9 cellular contexts compared by ENCODE assay signal in genomic region chr18:24398515-24398914, GRCh38. TPM values are rescaled to one million over a fixed set of nuclear protein-coding genes. Genes with fewer than 3 reads are reported as not detected.
DNase-seq lines count a peak whose midpoint lies in the region; ATAC-seq and TF ChIP-seq lines count a peak whose summit lies in the region.
"Had no signal": no experiment of that assay in that cellular context is flagged by ENCODE, and none has a peak within 500 bp of the region (broad histone marks: within the 10 kb centered on the region; RNA-seq: fewer than 3 reads in every experiment).

No MANE protein-coding gene starts in this region.

- H3K27ac ChIP-seq in iPS-20b (ENCODE audit: low read length) (peak overlapping the region; percentile 40), upper lobe of left lung (peak overlapping the region in 3 of 4 donors; percentile 87 to 88 (median 88))

- no peak for TF ChIP-seq EP300 in upper lobe of left lung (IDR thresholded peaks at IDR 0.05)

- peaks cover 15% of the 10 kb centered on the region for H3K4me1 Mint-ChIP-seq in activated naive CD4-positive, alpha-beta T cell treated with anti-CD3 and anti-CD28 coated beads, Interleukin-2, amount 10 ng/mL, durations not matched to agents 7 days and 5 days
- H3K4me1 Mint-ChIP-seq in activated naive CD8-positive, alpha-beta T cell treated with anti-CD3 and anti-CD28 coated beads for 36 hours, result peaks cover 18% of the 10 kb centered on the region

- TF ChIP-seq POLR2A in upper lobe of left lung (IDR thresholded peaks at IDR 0.05) (no peak), GM18505 (IDR thresholded peaks at IDR 0.05; ENCODE audit: borderline replicate concordance, extremely low read depth, insufficient read depth, insufficient read length) (no peak)

- H3K27me3 ChIP-seq in iPS-20b (ENCODE audit: insufficient read depth, low read length) (no peaks in the 10 kb centered on the region), upper lobe of left lung (no peaks in the 10 kb centered on the region)

- H3K4me3 ChIP-seq in iPS-20b (ENCODE audit: low read length) (peak overlapping the region; percentile 78), upper lobe of left lung (peak overlapping the region in 3 of 4 donors; percentile 61 to 85 (median 75))

- H3K36me3 Mint-ChIP-seq in activated naive CD4-positive, alpha-beta T cell treated with anti-CD3 and anti-CD28 coated beads, Interleukin-2, amount 10 ng/mL, durations not matched to agents 7 days and 5 days, result no peaks in the 10 kb centered on the region
- H3K36me3 Mint-ChIP-seq in activated naive CD8-positive, alpha-beta T cell treated with anti-CD3 and anti-CD28 coated beads for 36 hours, result no peaks in the 10 kb centered on the region
- H3K36me3 Mint-ChIP-seq: activated CD8-positive, alpha-beta memory T cell treated with anti-CD3 and anti-CD28 coated beads, Interleukin-2, amount 10 ng/mL, durations not matched to agents 7 days and 5 days had no signal

- H3K36me3 ChIP-seq in iPS-20b (ENCODE audit: insufficient read depth, low read depth, low read length) (no peaks in the 10 kb centered on the region), upper lobe of left lung (no peaks in the 10 kb centered on the region)

- H3K4me1 ChIP-seq in iPS-20b (ENCODE audit: insufficient read depth, low read length) (peaks cover 34% of the 10 kb centered on the region), upper lobe of left lung (peaks cover 4 to 15% (median 9%) of the 10 kb centered on the region in 4 donors)

- DNase-seq in activated naive CD4-positive, alpha-beta T cell treated with anti-CD3 and anti-CD28 coated beads, Interleukin-2, amount 10 ng/mL, durations not matched to agents 7 days and 5 days, result no peak
- DNase-seq in activated naive CD4-positive, alpha-beta T cell treated with Interleukin-2 at 50 U/mL for 16 hours, result no peak
- no peak for DNase-seq in activated naive CD8-positive, alpha-beta T cell treated with anti-CD3 and anti-CD28 coated beads for 36 hours
- DNase-seq in upper lobe of left lung (peak in 1 of 2 donors; percentile 54), COLO668 (lab: John Stamatoyannopoulos, UW; ENCODE audit: unreplicated experiment) (no peak)

- H3K27ac Mint-ChIP-seq in activated naive CD4-positive, alpha-beta T cell treated with anti-CD3 and anti-CD28 coated beads, Interleukin-2, amount 10 ng/mL, durations not matched to agents 7 days and 5 days, result no peak overlapping the region
- H3K27ac Mint-ChIP-seq in activated naive CD8-positive, alpha-beta T cell treated with anti-CD3 and anti-CD28 coated beads for 36 hours, result no peak overlapping the region
- H3K27ac Mint-ChIP-seq: activated CD8-positive, alpha-beta memory T cell treated with anti-CD3 and anti-CD28 coated beads, Interleukin-2, amount 10 ng/mL, durations not matched to agents 7 days and 5 days had no signal

- H3K9me3 Mint-ChIP-seq in activated naive CD4-positive, alpha-beta T cell treated with anti-CD3 and anti-CD28 coated beads, Interleukin-2, amount 10 ng/mL, durations not matched to agents 7 days and 5 days, result no peaks in the 10 kb centered on the region
- no peaks in the 10 kb centered on the region for H3K9me3 Mint-ChIP-seq in activated naive CD8-positive, alpha-beta T cell treated with anti-CD3 and anti-CD28 coated beads for 36 hours

- H3K4me3 Mint-ChIP-seq in activated naive CD4-positive, alpha-beta T cell treated with anti-CD3 and anti-CD28 coated beads, Interleukin-2, amount 10 ng/mL, durations not matched to agents 7 days and 5 days, result peak overlapping the region; percentile 82
- H3K4me3 Mint-ChIP-seq in activated naive CD8-positive, alpha-beta T cell treated with anti-CD3 and anti-CD28 coated beads for 36 hours, result peak overlapping the region; percentile 74

- H3K9ac ChIP-seq in iPS-20b (ENCODE audit: low read depth, low read length), result peak overlapping the region; percentile 79; the same call in 1 of the 2 replicates

- H3K27me3 Mint-ChIP-seq in activated naive CD4-positive, alpha-beta T cell treated with anti-CD3 and anti-CD28 coated beads, Interleukin-2, amount 10 ng/mL, durations not matched to agents 7 days and 5 days, result peaks cover 42% of the 10 kb centered on the region
- H3K27me3 Mint-ChIP-seq in activated naive CD8-positive, alpha-beta T cell treated with anti-CD3 and anti-CD28 coated beads for 36 hours, result peaks cover 49% of the 10 kb centered on the region

- no peak for TF ChIP-seq CTCF in upper lobe of left lung (IDR thresholded peaks at IDR 0.05)

- WGBS in upper lobe of left lung, 2 donors, result 90 to 92% methylated on average over 15 of the region's 15 CpGs

- ATAC-seq in upper lobe of left lung (ENCODE audit: low FRiP score in 2 of 2) (no peak), GM18505 (IDR thresholded peaks at IDR 0.05; ENCODE audit: unreplicated experiment) (no peak), HG03108 (IDR thresholded peaks at IDR 0.05; ENCODE audit: unreplicated experiment) (no peak)

- CTCF ChIA-PET in activated naive CD4-positive, alpha-beta T cell treated with anti-CD3 and anti-CD28 coated beads, Interleukin-2, amount 10 ng/mL, durations not matched to agents 7 days and 5 days (lab: Charles Lee), result interaction anchor here (1.3 kb wide), 1 partner anchor 39 kb away, joined by 3 read pairs; no protein-coding TSS in a partner anchor

- H3K9me3 ChIP-seq in iPS-20b (ENCODE audit: insufficient read depth, low read depth, low read length) (no peaks in the 10 kb centered on the region), upper lobe of left lung (no peaks in the 10 kb centered on the region)

RNA-seq across cellular contexts. Expression of gene OSBPL1A, which starts 0.9 kb away (rescaled TPM):
- 1 to 10 TPM; 2.8 to 4.0 TPM for total RNA-seq in activated naive CD8-positive, alpha-beta T cell treated with anti-CD3 and anti-CD28 coated beads for 36 hours
- 10 to 100 TPM; 33.3 to 64.5 (median 55.4) TPM for total RNA-seq in upper lobe of left lung

RNA-seq across cellular contexts. Expression of gene IMPACT, which starts 28.0 kb away (rescaled TPM):
- 10 to 100 TPM; 23.8 to 26.4 TPM for total RNA-seq in activated naive CD8-positive, alpha-beta T cell treated with anti-CD3 and anti-CD28 coated beads for 36 hours
- total RNA-seq in upper lobe of left lung, result 10 to 100 TPM in 5 of 6 donors, 1 to 10 TPM in 1; 4.6 to 40.8 (median 18.2) TPM

Comparison
In these comparisons a context has a peak if more than half of its experiments do, and no peak if none do; other contexts are left out.
1. RNA of gene OSBPL1A, which starts 0.9 kb away (total RNA-seq): 33.3 to 64.5 TPM in upper lobe of left lung; 2.8 to 4.0 TPM in activated naive CD8-positive, alpha-beta T cell treated with anti-CD3 and anti-CD28 coated beads for 36 hours; every median in the first group is over 4 times any median in the second.